Comparison of ENCODE assay signal across 1 cellular context in genomic region chr3:168159473-168159872, GRCh38.
TF ChIP-seq lines count a peak whose summit lies in the region.

No MANE protein-coding gene starts in this region.

TF ChIP-seq in H1, 55 proteins besides CTCF, POLR2A, EP300 and RAD21:
- no peak for TF ChIP-seq BACH1 (IDR thresholded peaks at IDR 0.05; ENCODE audit: low read length)
- TF ChIP-seq GABPA (IDR thresholded peaks at IDR 0.05; ENCODE audit: borderline replicate concordance, insufficient read depth, low read length), result no peak
- TF ChIP-seq BCL11A (IDR thresholded peaks at IDR 0.05; ENCODE audit: low read depth in 2 of 2, low read length in 2 of 2), result no peak
- no peak for TF ChIP-seq PHF8 (conservative IDR thresholded peaks at IDR 0.05; ENCODE audit: low read depth, low read length)
- no peak for TF ChIP-seq SIN3A (conservative IDR thresholded peaks at IDR 0.05 in 1 of 2, IDR thresholded peaks at IDR 0.05 in 1 of 2; ENCODE audit: low read depth in 1 of 2, low read length in 2 of 2)
- TF ChIP-seq, protein P1, sequence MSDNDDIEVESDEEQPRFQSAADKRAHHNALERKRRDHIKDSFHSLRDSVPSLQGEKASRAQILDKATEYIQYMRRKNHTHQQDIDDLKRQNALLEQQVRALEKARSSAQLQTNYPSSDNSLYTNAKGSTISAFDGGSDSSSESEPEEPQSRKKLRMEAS (IDR thresholded peaks at IDR 0.05), result no peak
- no peak for TF ChIP-seq HDAC6 (IDR thresholded peaks at IDR 0.05; ENCODE audit: low read depth, low read length)
- no peak for TF ChIP-seq KDM5A (IDR thresholded peaks at IDR 0.05; ENCODE audit: low read length)
- TF ChIP-seq CHD2 (IDR thresholded peaks at IDR 0.05; ENCODE audit: low read length), result no peak
- no peak for TF ChIP-seq POU5F1 (IDR thresholded peaks at IDR 0.05; ENCODE audit: low read depth, low read length)
- no peak for TF ChIP-seq E2F6 (IDR thresholded peaks at IDR 0.05)
- TF ChIP-seq SIX5 (IDR thresholded peaks at IDR 0.05; ENCODE audit: low read depth, low read length), result no peak
- no peak for TF ChIP-seq ZNF274 (IDR thresholded peaks at IDR 0.05; ENCODE audit: borderline replicate concordance, extremely low read depth, low read length)
- no peak for TF ChIP-seq NRF1 (IDR thresholded peaks at IDR 0.05; ENCODE audit: low read depth, low read length)
- TF ChIP-seq EGR1 (IDR thresholded peaks at IDR 0.05; ENCODE audit: borderline replicate concordance, low read depth, low read length), result no peak
- TF ChIP-seq, protein P2, sequence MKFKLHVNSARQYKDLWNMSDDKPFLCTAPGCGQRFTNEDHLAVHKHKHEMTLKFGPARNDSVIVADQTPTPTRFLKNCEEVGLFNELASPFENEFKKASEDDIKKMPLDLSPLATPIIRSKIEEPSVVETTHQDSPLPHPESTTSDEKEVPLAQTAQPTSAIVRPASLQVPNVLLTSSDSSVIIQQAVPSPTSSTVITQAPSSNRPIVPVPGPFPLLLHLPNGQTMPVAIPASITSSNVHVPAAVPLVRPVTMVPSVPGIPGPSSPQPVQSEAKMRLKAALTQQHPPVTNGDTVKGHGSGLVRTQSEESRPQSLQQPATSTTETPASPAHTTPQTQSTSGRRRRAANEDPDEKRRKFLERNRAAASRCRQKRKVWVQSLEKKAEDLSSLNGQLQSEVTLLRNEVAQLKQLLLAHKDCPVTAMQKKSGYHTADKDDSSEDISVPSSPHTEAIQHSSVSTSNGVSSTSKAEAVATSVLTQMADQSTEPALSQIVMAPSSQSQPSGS (IDR thresholded peaks at IDR 0.05; ENCODE audit: low read length), result no peak
- no peak for TF ChIP-seq CHD1 (IDR thresholded peaks at IDR 0.05; ENCODE audit: low read depth, low read length)
